ENCODE assay signal across 25 cellular contexts in the genomic region with DNA sequence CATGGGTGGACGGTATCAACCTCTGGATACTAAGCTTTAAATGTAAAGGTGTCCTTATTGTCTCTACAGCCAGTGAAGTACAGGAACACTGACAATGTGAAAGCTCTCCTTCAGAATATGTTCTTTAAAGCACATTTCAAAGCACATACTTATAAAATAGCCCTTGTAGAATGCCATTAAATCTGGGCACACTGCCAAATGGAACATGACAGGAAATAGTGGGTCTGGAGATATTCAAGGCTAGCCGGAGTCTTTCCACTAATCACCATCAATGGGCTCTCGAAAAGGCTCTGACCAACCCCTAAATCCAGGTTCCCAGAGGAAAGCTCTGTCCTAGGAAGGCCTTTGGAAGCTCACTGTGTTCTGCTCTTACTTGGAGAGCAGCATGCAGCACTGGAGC. TPM values are rescaled to one million over a fixed set of nuclear protein-coding genes. Genes with fewer than 3 reads are reported as not detected.
DNase-seq lines count a peak whose midpoint lies in the region; ATAC-seq and TF ChIP-seq lines count a peak whose summit lies in the region.
"Had no signal": no experiment of that assay in that cellular context is flagged by ENCODE, and none has a peak within 500 bp of the region (broad histone marks: within the 10 kb centered on the region; RNA-seq: fewer than 3 reads in every experiment).

No MANE protein-coding gene starts in this region.

- H4K20me1 ChIP-seq in hepatocyte (ENCODE audit: insufficient read depth, poor library complexity, severe bottlenecking), result no peaks in the 10 kb centered on the region

- ATAC-seq in esophagus mucosa (no peak), GM18873 (IDR thresholded peaks at IDR 0.05; ENCODE audit: low FRiP score, unreplicated experiment) (no peak)
- ATAC-seq: activated CD8-positive, alpha-beta memory T cell treated with anti-CD3 and anti-CD28 coated beads, Interleukin-2, amount 10 ng/mL, durations not matched to agents 7 days and 5 days; activated T-helper 17 cell treated with anti-CD3 and anti-CD28 coated beads, Interleukin-2, amount 50 U/mL, for 72 hours; effector memory CD8-positive, alpha-beta T cell; left lobe of liver; natural killer cell treated with Interleukin-12 subunit alpha and Interleukin-12 subunit beta and Interleukin-15 and Interleukin-18, amount 100 ng/mL, for 72 hours; pancreas; right lobe of liver had no signal

- H3K9me3 ChIP-seq in hepatocyte (ENCODE audit: low read depth) (no peaks in the 10 kb centered on the region), right atrium auricular region (peaks cover 0 to 6% of the 10 kb centered on the region in 2 donors)
- H3K9me3 ChIP-seq: pancreas, right lobe of liver, suprapubic skin had no signal

- H3K79me2 ChIP-seq in hepatocyte, result no peaks in the 10 kb centered on the region

- 62% methylated on average over 3 of the region's 3 CpGs for WGBS in hepatocyte (ENCODE audit: low lambda C conversion rate, missing lambda C conversion rate)

- no peak overlapping the region for H2AFZ ChIP-seq in hepatocyte

- H3K27ac ChIP-seq in hepatocyte (no peak overlapping the region), right atrium auricular region (no peak overlapping the region)
- H3K27ac ChIP-seq: HL-60, pancreas, right lobe of liver, suprapubic skin had no signal

- H3K4me1 ChIP-seq in hepatocyte (ENCODE audit: insufficient read depth) (no peaks in the 10 kb centered on the region), right atrium auricular region (no peaks in the 10 kb centered on the region)
- H3K4me1 ChIP-seq: pancreas, right lobe of liver, suprapubic skin had no signal

- H3K4me3 ChIP-seq in hepatocyte (no peak overlapping the region), right atrium auricular region (no peak overlapping the region)
- H3K4me3 ChIP-seq: pancreas, right lobe of liver, suprapubic skin had no signal

- H3K36me3 ChIP-seq in hepatocyte (replicated peaks; ENCODE audit: insufficient read depth, low read depth) (no peaks in the 10 kb centered on the region), right atrium auricular region (no peaks in the 10 kb centered on the region)
- H3K36me3 ChIP-seq: pancreas, right lobe of liver, suprapubic skin had no signal

- no peak for TF ChIP-seq CTCF in hepatocyte (IDR thresholded peaks at IDR 0.05; ENCODE audit: poor library complexity)
- TF ChIP-seq CTCF in right atrium auricular region (IDR thresholded peaks at IDR 0.05), result no peak

- no peaks in the 10 kb centered on the region for H3K9me2 ChIP-seq in hepatocyte (replicated peaks; ENCODE audit: insufficient read depth)

- DNase-seq in DMS153 treated with DMSO at 0.1 percent for 48 hours (lab: John Stamatoyannopoulos, UW; ENCODE audit: unreplicated experiment), result peak; percentile 91
- peak; percentile 77 for DNase-seq in NCI-H1436 (lab: John Stamatoyannopoulos, UW)
- peak; percentile 79 for DNase-seq in NCI-H69 (lab: John Stamatoyannopoulos, UW)
- DNase-seq in hepatocyte (ENCODE audit: low spot score), result peak; percentile 16
- DNase-seq in right atrium auricular region (ENCODE audit: low spot score), result no peak
- DNase-seq: activated CD4-positive, alpha-beta T cell treated with anti-CD3 and anti-CD28 coated beads for 4 hours; activated CD8-positive, alpha-beta memory T cell treated with anti-CD3 and anti-CD28 coated beads, Interleukin-2, amount 10 ng/mL, durations not matched to agents 7 days and 5 days; activated naive CD8-positive, alpha-beta T cell treated with anti-CD3 and anti-CD28 coated beads for 36 hours; DMS 273 treated with DMSO at 0.1 percent for 48 hours; effector memory CD8-positive, alpha-beta T cell; GF-D8; glutamatergic neuron; HFFc6; IMR-90; midbrain; NCI-H446; pancreas; right lobe of liver had no signal

- H3K27me3 ChIP-seq in hepatocyte (no peaks in the 10 kb centered on the region), right atrium auricular region (no peaks in the 10 kb centered on the region)
- H3K27me3 ChIP-seq: pancreas, right lobe of liver, suprapubic skin had no signal

- H3K4me2 ChIP-seq in hepatocyte, result no peak overlapping the region

RNA-seq across cellular contexts. Expression of a gene that starts 46.6 kb away (rescaled TPM):
- total RNA-seq in hepatocyte (0.33 and 0.60 TPM in 2 replicates), esophagus mucosa (not detected), right atrium auricular region (under 1 TPM; 0.12 to 0.19 TPM)
- polyA plus RNA-seq in hepatocyte, result 0.19 and 0.58 TPM in 2 replicates
- total RNA-seq: activated CD8-positive, alpha-beta memory T cell treated with anti-CD3 and anti-CD28 coated beads, Interleukin-2, amount 10 ng/mL, durations not matched to agents 7 days and 5 days; activated naive CD8-positive, alpha-beta T cell treated with anti-CD3 and anti-CD28 coated beads for 36 hours; activated T-helper 17 cell treated with anti-CD3 and anti-CD28 coated beads, Interleukin-2, amount 50 U/mL, for 72 hours; HFFc6; IMR-90; left lobe of liver; natural killer cell treated with Interleukin-12 subunit alpha and Interleukin-12 subunit beta and Interleukin-15 and Interleukin-18, amount 100 ng/mL, for 72 hours had no signal
- polyA plus RNA-seq: IMR-90 had no signal
